ENCODE assay signal across 23 cellular contexts in the genomic region with DNA sequence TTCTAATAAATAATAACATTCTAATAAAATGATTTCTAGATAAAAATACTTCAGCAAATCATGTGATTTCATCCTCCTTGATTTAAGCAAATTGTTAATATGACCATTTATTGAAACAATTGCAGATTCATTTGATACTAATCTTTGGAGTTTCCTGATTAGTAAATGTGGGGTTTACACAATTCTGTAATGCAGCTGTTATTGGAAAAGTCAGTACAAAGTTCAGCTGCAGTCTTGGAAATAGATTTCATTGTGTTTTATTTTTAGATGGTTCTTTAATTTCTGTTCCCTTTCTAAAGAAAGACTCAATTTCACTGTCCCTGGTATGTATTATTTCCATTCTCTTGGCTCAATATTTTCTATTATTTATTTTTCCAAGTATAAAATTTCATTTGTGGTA.
"Had no signal": no experiment of that assay in that cellular context is flagged by ENCODE, and none has a peak within 500 bp of the region (broad histone marks: within the 10 kb centered on the region; RNA-seq: fewer than 3 reads in every experiment).

No MANE protein-coding gene starts in this region.

- DNase-seq: natural killer cell; occipital lobe; ovary; posterior cingulate gyrus; psoas muscle; right cardiac atrium; spleen; stimulated activated CD4-positive, alpha-beta T cell treated with anti-CD3 and anti-CD28 coated beads, Interleukin-12 subunit alpha, Interleukin-12 subunit beta, amount 100 ng/mL, for 4 hours; stimulated activated CD4-positive, alpha-beta T cell treated with anti-CD3 and anti-CD28 coated beads, Interleukin-1b, Interleukin-23, amount 100 ng/mL, for 48 hours; stimulated activated CD4-positive, alpha-beta T cell treated with anti-CD3 and anti-CD28 coated beads, Interleukin-4, amount 100 ng/mL, for 1 hour; stimulated activated CD4-positive, alpha-beta T cell treated with anti-CD3 and anti-CD28 coated beads, Interleukin-4, amount 100 ng/mL, for 4 hours; stimulated activated CD8-positive, alpha-beta memory T cell treated with anti-CD3 and anti-CD28 coated beads, Interleukin-4, amount 100 ng/mL, for 48 hours; stimulated activated naive CD4-positive, alpha-beta T cell; stimulated activated naive CD8-positive, alpha-beta T cell treated with anti-CD3 and anti-CD28 coated beads, Interleukin-15, amount 100 ng/mL, for 72 hours; stimulated activated naive CD8-positive, alpha-beta T cell treated with anti-CD3 and anti-CD28 coated beads, Interleukin-15, Interleukin-2, amounts not matched to agents 100 U/mL and 50 U/mL, for 24 hours; substantia nigra; testis; tibial artery; transverse colon; upper lobe of right lung; uterus had no signal

- ATAC-seq: natural killer cell; psoas muscle; right cardiac atrium; sciatic nerve; stimulated activated memory B cell treated with anti-CD40 and anti-IgM and Interleukin-4, amounts not matched to agents 10 μg/mL and 1 μg/mL and 100 μg/mL, for 72 hours; stimulated activated naive CD8-positive, alpha-beta T cell treated with anti-CD3 and anti-CD28 coated beads, Interleukin-15, amount 100 ng/mL, for 72 hours; stimulated activated naive CD8-positive, alpha-beta T cell treated with anti-CD3 and anti-CD28 coated beads, Interleukin-15, Interleukin-2, amounts not matched to agents 100 U/mL and 50 U/mL, for 24 hours; upper lobe of right lung had no signal
